In the genomic region with DNA sequence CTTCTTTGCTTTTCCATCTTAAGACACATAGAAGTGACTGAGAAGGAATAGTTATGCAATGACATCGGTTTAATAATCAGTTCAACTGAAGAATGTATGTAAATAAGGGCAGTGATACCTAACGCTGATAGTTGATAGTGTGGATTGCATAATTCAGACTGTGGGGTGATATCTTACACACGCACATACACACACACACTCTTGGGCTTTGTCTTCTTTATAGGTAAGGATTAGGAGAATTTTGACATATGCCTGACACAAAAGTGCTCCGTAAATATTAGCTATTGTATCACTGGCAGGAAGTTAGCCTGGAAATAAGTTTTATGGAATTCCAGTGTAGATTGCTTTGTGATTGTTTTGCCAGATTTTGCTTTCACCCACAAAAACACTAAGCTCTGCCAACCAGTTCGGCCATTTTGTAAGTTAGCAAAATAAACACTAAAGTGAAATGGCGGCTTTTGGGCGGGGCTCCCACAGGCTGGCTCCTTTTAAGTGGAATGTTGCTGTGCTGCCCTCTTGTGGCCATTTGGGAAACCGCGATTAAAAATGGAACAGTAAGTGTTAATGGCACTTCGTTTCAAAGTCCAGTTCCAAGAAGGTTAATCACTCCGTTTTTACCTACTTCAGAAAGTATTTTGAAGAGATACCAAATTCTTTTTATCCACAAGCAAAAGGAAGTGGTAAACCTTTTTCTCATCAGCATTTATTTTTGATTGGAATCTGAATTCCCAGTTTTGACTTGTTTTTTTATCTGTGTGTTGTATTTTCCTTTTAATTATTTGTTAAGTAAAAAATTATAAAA, we compare ENCODE assay signal across 8 cellular contexts. TPM values are rescaled to one million over a fixed set of nuclear protein-coding genes. Genes with fewer than 3 reads are reported as not detected.
DNase-seq lines count a peak whose midpoint lies in the region; ATAC-seq and FAIRE-seq lines count a peak whose summit lies in the region.

No MANE protein-coding gene starts in this region.

- no peaks in the 10 kb centered on the region for H3K27me3 Mint-ChIP-seq in activated CD4-positive, alpha-beta T cell treated with anti-CD3 and anti-CD28 coated beads for 36 hours

- peak overlapping the region; percentile 84 for H3K27ac Mint-ChIP-seq in activated CD4-positive, alpha-beta T cell treated with anti-CD3 and anti-CD28 coated beads for 36 hours

- DNase-seq in EH (ENCODE audit: low read depth) (peak; percentile 94), NCI-H510A treated with DMSO at 0.1 percent for 48 hours (lab: John Stamatoyannopoulos, UW) (peak; percentile 94), kidney tubule cell (ENCODE audit: low spot score) (peak; percentile 94)
- DNase-seq in activated CD4-positive, alpha-beta T cell treated with anti-CD3 and anti-CD28 coated beads for 36 hours, result peak; percentile 96
- DNase-seq in stimulated activated CD4-positive, alpha-beta T cell treated with anti-CD3 and anti-CD28 coated beads, Interleukin-1b, Interleukin-23, amount 100 ng/mL, for 1 hour (ENCODE audit: low read depth in 2 of 2), result peak; percentile 83 to 90

- intact Hi-C loops in activated CD4-positive, alpha-beta T cell treated with anti-CD3 and anti-CD28 coated beads for 36 hours (cut with DNase I, micrococcal nuclease), result loop anchor here (1.0 to 5.0 kb wide), 6 partner anchors 12 to 121 kb away; no protein-coding TSS in a partner anchor

- peak; percentile 68 for FAIRE-seq in colon (lab: Jason Lieb, UNC)

- H3K36me3 Mint-ChIP-seq in activated CD4-positive, alpha-beta T cell treated with anti-CD3 and anti-CD28 coated beads for 36 hours (ENCODE audit: low read depth), result peaks cover 53% of the 10 kb centered on the region

- peak overlapping the region; percentile 20 for H3K4me3 Mint-ChIP-seq in activated CD4-positive, alpha-beta T cell treated with anti-CD3 and anti-CD28 coated beads for 36 hours

- no peaks in the 10 kb centered on the region for H3K9me3 Mint-ChIP-seq in activated CD4-positive, alpha-beta T cell treated with anti-CD3 and anti-CD28 coated beads for 36 hours (ENCODE audit: low read depth)

- CTCF ChIA-PET in activated CD4-positive, alpha-beta T cell treated with anti-CD3 and anti-CD28 coated beads for 36 hours (lab: Charles Lee), result interaction anchor here (0.6 to 6.1 kb wide), 31 partner anchors 10 to 222 kb away, joined by 3 to 87 read pairs (median 5); a partner anchor contains a TSS

- ATAC-seq in HG03354 (IDR thresholded peaks at IDR 0.05; ENCODE audit: poor library complexity, severe bottlenecking, unreplicated experiment) (peak; percentile 42), GM21515 (IDR thresholded peaks at IDR 0.05; ENCODE audit: unreplicated experiment) (no peak)
- peak; percentile 10 for ATAC-seq in activated CD4-positive, alpha-beta T cell treated with anti-CD3 and anti-CD28 coated beads for 36 hours

- H3K4me1 Mint-ChIP-seq in activated CD4-positive, alpha-beta T cell treated with anti-CD3 and anti-CD28 coated beads for 36 hours, result peaks cover 86% of the 10 kb centered on the region

- POLR2A ChIA-PET in activated CD4-positive, alpha-beta T cell treated with anti-CD3 and anti-CD28 coated beads for 36 hours (lab: Charles Lee), result interaction anchor here (0.5 to 2.2 kb wide), 8 partner anchors 10 to 121 kb away, joined by 3 to 10 read pairs (median 5); a partner anchor contains a TSS

RNA-seq across cellular contexts. Expression of a gene that starts 17.7 kb away (rescaled TPM):
- total RNA-seq in activated CD4-positive, alpha-beta T cell treated with anti-CD3 and anti-CD28 coated beads for 36 hours, result 100 to 1,000 TPM; 118 to 149 TPM
